7 cellular contexts compared by ENCODE assay signal in genomic region chr4:75672461-75673026, GRCh38. TPM values are rescaled to one million over a fixed set of nuclear protein-coding genes. Genes with fewer than 3 reads are reported as not detected.
A peak's percentile ranks its signal among the peaks of the same experiment; 100 is the strongest.
DNase-seq lines count a peak whose midpoint lies in the region; TF ChIP-seq lines count a peak whose summit lies in the region.

No MANE protein-coding gene starts in this region.

- intact Hi-C loops in breast epithelium (cut with DNase I; ENCODE audit: low total_unique reads), result no loop called here

- peak overlapping the region; percentile 97 for H3K4me3 Mint-ChIP-seq in HFFc6

- no peaks in the 10 kb centered on the region for H3K9me3 ChIP-seq in WERI-Rb-1 (ENCODE audit: severe bottlenecking)
- no peaks in the 10 kb centered on the region for H3K9me3 ChIP-seq in breast epithelium

- peaks cover 26% of the 10 kb centered on the region for H3K36me3 ChIP-seq in WERI-Rb-1
- H3K36me3 ChIP-seq in breast epithelium, result no peaks in the 10 kb centered on the region

- H3K4me3 ChIP-seq in NB4 (ENCODE audit: low read depth, low read length) (peak overlapping the region; percentile 94), WERI-Rb-1 (ENCODE audit: low read depth, low read length) (peak overlapping the region; percentile 92), breast epithelium (peak overlapping the region; percentile 75 to 99 (median 84))

- DNase-seq in GM13976 (ENCODE audit: low spot score) (peak; percentile 67), HFFc6 (peak; percentile 15), NB4 (ENCODE audit: low read depth) (peak; percentile 75), WERI-Rb-1 (peak; percentile 61), breast epithelium (ENCODE audit: low spot score in 2 of 2) (peak; percentile 52 to 72), islet precursor cell (peak; percentile 75)
- DNase-seq in stimulated activated CD4-positive, alpha-beta T cell treated with anti-CD3 and anti-CD28 coated beads, Interleukin-12 subunit alpha, Interleukin-12 subunit beta, amount 100 ng/mL, for 48 hours (ENCODE audit: low read depth in 2 of 3, low spot score in 1 of 3), result peak; percentile 67 to 76 (median 76)

- peaks cover 7% of the 10 kb centered on the region for H3K27me3 Mint-ChIP-seq in HFFc6 (ENCODE audit: insufficient read depth)

- H3K27me3 ChIP-seq in WERI-Rb-1 (ENCODE audit: insufficient read depth, low read depth, severe bottlenecking) (no peaks in the 10 kb centered on the region), breast epithelium (no peaks in the 10 kb centered on the region)

- peaks cover 5% of the 10 kb centered on the region; the same call in 1 of the 2 replicates for H3K36me3 Mint-ChIP-seq in HFFc6 (ENCODE audit: low read depth)

- no peaks in the 10 kb centered on the region for H3K9me3 Mint-ChIP-seq in HFFc6

- H3K27ac ChIP-seq in WERI-Rb-1 (peak overlapping the region; percentile 93), breast epithelium (peak overlapping the region; percentile 97)

- TF ChIP-seq POLR2A in NB4 (IDR thresholded peaks at IDR 0.05; ENCODE audit: extremely low read depth, insufficient read length) (peak; percentile 9), breast epithelium (IDR thresholded peaks at IDR 0.05) (no peak)

- TF ChIP-seq CTCF in GM13976 (IDR thresholded peaks at IDR 0.05; ENCODE audit: borderline replicate concordance, control extremely low read depth, extremely low read depth, insufficient read depth, missing control alignments), result no peak
- no peak for TF ChIP-seq CTCF in HFFc6 (IDR thresholded peaks at IDR 0.05)
- no peak for TF ChIP-seq CTCF in NB4 (IDR thresholded peaks at IDR 0.05; ENCODE audit: low read depth, low read length)
- TF ChIP-seq CTCF in WERI-Rb-1 (IDR thresholded peaks at IDR 0.05; ENCODE audit: low read depth, low read length), result no peak
- TF ChIP-seq CTCF in breast epithelium (IDR thresholded peaks at IDR 0.05), result no peak

- H3K4me1 Mint-ChIP-seq in HFFc6 (ENCODE audit: low read depth), result peaks cover 47% of the 10 kb centered on the region

- peaks cover 0 to 16% of the 10 kb centered on the region in 2 donors for H3K4me1 ChIP-seq in breast epithelium

- H3K27ac Mint-ChIP-seq in HFFc6, result peak overlapping the region; percentile 96

- in situ Hi-C loops in GM13976 (cut with MboI; ENCODE audit: low sequenced_read_pairs, unreplicated experiment), result no loop called here

RNA-seq across cellular contexts. Expression of gene G3BP2, which starts 0.7 kb away (rescaled TPM):
- 100 to 1,000 TPM; 157 to 169 (median 168) TPM for total RNA-seq in HFFc6 (2021; fragmentation: NEBNext Ultra II Directional; extraction: Animal tissue kit (Norgen Biotek cat#: 25700))
- total RNA-seq in breast epithelium, result 10 to 100 TPM; 75.4 to 92.6 (median 86.2) TPM

RNA-seq across cellular contexts. Expression of gene CDKL2, which starts 42.2 kb away (rescaled TPM):
- under 1 TPM; 0.14 to 0.38 (median 0.19) TPM for total RNA-seq in HFFc6 (2021; fragmentation: NEBNext Ultra II Directional; extraction: Animal tissue kit (Norgen Biotek cat#: 25700))
- 1 to 10 TPM in 2 of 3 donors, under 1 TPM in 1; 0.16 to 2.3 (median 1.6) TPM for total RNA-seq in breast epithelium

RNA-seq across cellular contexts. Expression of gene USO1, which starts 51.8 kb away (rescaled TPM):
- 100 to 1,000 TPM in 1 of 6 experiments, 10 to 100 TPM in 5; 86.4 to 108 (median 95.1) TPM for total RNA-seq in HFFc6 (2021; fragmentation: NEBNext Ultra II Directional; extraction: Animal tissue kit (Norgen Biotek cat#: 25700))
- total RNA-seq in breast epithelium, result 10 to 100 TPM; 74.1 to 76.7 (median 74.1) TPM

Comparison
In these comparisons a context has a peak if more than half of its experiments do, and no peak if none do; other contexts are left out.
1. Peak in every context shown above with its lines: DNase-seq, H3K4me3 ChIP-seq and H3K27ac ChIP-seq.
2. DNase-seq: peak in every context shown above with its lines; median percentile 76 in stimulated activated CD4-positive, alpha-beta T cell treated with anti-CD3 and anti-CD28 coated beads, Interleukin-12 subunit alpha, Interleukin-12 subunit beta, amount 100 ng/mL, for 48 hours; 75 in NB4; 75 in islet precursor cell; 67 in GM13976; 62 in breast epithelium; 61 in WERI-Rb-1; 15 in HFFc6.